ENCODE assay signal across 1 cellular context in the genomic region with DNA sequence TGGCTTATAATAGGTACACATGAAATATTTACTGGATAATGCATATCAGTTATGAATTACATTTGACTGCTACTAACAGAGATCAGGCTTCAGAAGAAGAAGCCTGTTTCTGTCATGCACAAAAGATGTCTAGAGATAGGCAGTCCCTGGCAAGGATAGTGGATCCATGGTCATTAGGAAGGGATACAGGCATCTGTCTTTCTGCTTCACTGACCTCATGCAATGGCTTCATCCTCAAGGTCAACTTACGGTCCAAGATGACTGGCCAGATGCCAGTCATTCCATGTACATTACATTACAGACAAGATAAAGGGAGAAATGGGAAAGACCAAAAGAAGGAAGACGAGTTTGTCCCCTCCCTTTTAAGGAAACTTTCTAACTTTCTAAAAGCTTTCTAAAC.
TF ChIP-seq lines count a peak whose summit lies in the region.

No MANE protein-coding gene starts in this region.

TF ChIP-seq in IMR-90, 13 proteins besides CTCF, POLR2A, EP300 and RAD21 (continued from another document):
- TF ChIP-seq MXI1 (IDR thresholded peaks at IDR 0.05; ENCODE audit: borderline replicate concordance, low read depth, low read length) (no peak), CEBPB (IDR thresholded peaks at IDR 0.05; ENCODE audit: low read depth, low read length) (no peak), FOS (IDR thresholded peaks at IDR 0.05; ENCODE audit: low read depth, low read length) (no peak), MAFK (IDR thresholded peaks at IDR 0.05; ENCODE audit: low read depth, low read length) (no peak), BHLHE40 (IDR thresholded peaks at IDR 0.05; ENCODE audit: low read depth, low read length) (no peak), MAZ (IDR thresholded peaks at IDR 0.05; ENCODE audit: borderline replicate concordance, low read depth, low read length) (no peak), CHD1 (IDR thresholded peaks at IDR 0.05; ENCODE audit: low read depth, low read length) (no peak)
- TF ChIP-seq, protein P1, sequence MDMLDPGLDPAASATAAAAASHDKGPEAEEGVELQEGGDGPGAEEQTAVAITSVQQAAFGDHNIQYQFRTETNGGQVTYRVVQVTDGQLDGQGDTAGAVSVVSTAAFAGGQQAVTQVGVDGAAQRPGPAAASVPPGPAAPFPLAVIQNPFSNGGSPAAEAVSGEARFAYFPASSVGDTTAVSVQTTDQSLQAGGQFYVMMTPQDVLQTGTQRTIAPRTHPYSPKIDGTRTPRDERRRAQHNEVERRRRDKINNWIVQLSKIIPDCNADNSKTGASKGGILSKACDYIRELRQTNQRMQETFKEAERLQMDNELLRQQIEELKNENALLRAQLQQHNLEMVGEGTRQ (IDR thresholded peaks at IDR 0.05; ENCODE audit: low read depth, low read length): no peak
